In genomic region chr5:149575131-149575530, GRCh38 we compare ENCODE assay signal across 29 cellular contexts.
"Had no signal": no experiment of that assay in that cellular context is flagged by ENCODE, and none has a peak within 500 bp of the region (broad histone marks: within the 10 kb centered on the region; RNA-seq: fewer than 3 reads in every experiment).

No MANE protein-coding gene starts in this region.

- H3K27ac Mint-ChIP-seq: natural killer cell; nephron progenitor cell; neural progenitor cell; progenitor cell of endocrine pancreas; stimulated activated memory B cell treated with anti-CD40 and anti-IgM and Interleukin-4, amounts not matched to agents 10 μg/mL and 1 μg/mL and 100 μg/mL, for 72 hours had no signal

- H2AFZ ChIP-seq: neural progenitor cell had no signal

- H3K27me3 ChIP-seq: left lung, right atrium auricular region, right lobe of liver, testis, thyroid gland, transverse colon, upper lobe of left lung, vagina had no signal

- H3K9me3 Mint-ChIP-seq: naive B cell; natural killer cell; nephron progenitor cell; neural progenitor cell; stimulated activated memory B cell treated with anti-CD40 and anti-IgM and Interleukin-4, amounts not matched to agents 10 μg/mL and 1 μg/mL and 100 μg/mL, for 72 hours; stimulated activated naive CD8-positive, alpha-beta T cell treated with anti-CD3 and anti-CD28 coated beads, Interleukin-15, amount 100 ng/mL, for 72 hours had no signal

- H3K4me1 Mint-ChIP-seq: naive B cell; natural killer cell; nephron progenitor cell; neural progenitor cell; stimulated activated memory B cell treated with anti-CD40 and anti-IgM and Interleukin-4, amounts not matched to agents 10 μg/mL and 1 μg/mL and 100 μg/mL, for 72 hours had no signal

- H3K9ac ChIP-seq: neural progenitor cell had no signal

- ATAC-seq: left cardiac atrium; left lung; lower lobe of right lung; natural killer cell; right lobe of liver; stimulated activated memory B cell treated with anti-CD40 and anti-IgM and Interleukin-4, amounts not matched to agents 10 μg/mL and 1 μg/mL and 100 μg/mL, for 72 hours had no signal

- H3K4me1 ChIP-seq: left lung, lower lobe of right lung, right lobe of liver, thyroid gland, upper lobe of left lung, vagina had no signal

- H3K27ac ChIP-seq: left lung, lower lobe of right lung, neural progenitor cell, neutrophil, right atrium auricular region, right lobe of liver, testis, thyroid gland, transverse colon, upper lobe of left lung, vagina had no signal

- H3K4me3 Mint-ChIP-seq: naive B cell; natural killer cell; nephron progenitor cell; neural progenitor cell; stimulated activated memory B cell treated with anti-CD40 and anti-IgM and Interleukin-4, amounts not matched to agents 10 μg/mL and 1 μg/mL and 100 μg/mL, for 72 hours had no signal

- H3K36me3 ChIP-seq: left lung, lower lobe of right lung, neural progenitor cell, neutrophil, right atrium auricular region, right lobe of liver, thyroid gland, transverse colon, upper lobe of left lung, vagina had no signal

- H3K9me3 ChIP-seq: left lung, lower lobe of right lung, neutrophil, right atrium auricular region, right lobe of liver, testis, thyroid gland, transverse colon, upper lobe of left lung, vagina had no signal

- H3K4me2 ChIP-seq: neural progenitor cell, smooth muscle cell had no signal

- H3K27me3 Mint-ChIP-seq: stimulated activated memory B cell treated with anti-CD40 and anti-IgM and Interleukin-4, amounts not matched to agents 10 μg/mL and 1 μg/mL and 100 μg/mL, for 72 hours had no signal

- DNase-seq: hippocampal formation; kidney glomerular epithelial cell; left cardiac atrium; left lung; lower lobe of right lung; mammary epithelial cell; mesenchymal stem cell; naive B cell; natural killer cell; nephron progenitor cell; occipital lobe; right lobe of liver; stimulated activated CD4-positive, alpha-beta T cell treated with anti-CD3 and anti-CD28 coated beads, Interleukin-1b, Interleukin-23, amount 100 ng/mL, for 48 hours; stimulated activated CD4-positive, alpha-beta T cell treated with anti-CD3 and anti-CD28 coated beads, Interleukin-2, amount 100 ng/mL, for 48 hours; stimulated activated CD4-positive, alpha-beta T cell treated with anti-CD3 and anti-CD28 coated beads, Interleukin-4, amount 100 ng/mL, for 4 hours; stimulated activated CD8-positive, alpha-beta memory T cell treated with anti-CD3 and anti-CD28 coated beads, Interleukin-4, amount 100 ng/mL, for 48 hours; stimulated activated naive CD4-positive, alpha-beta T cell treated with Interleukin-2 at 50 U/mL for 16 hours; stimulated activated naive CD8-positive, alpha-beta T cell treated with anti-CD3 and anti-CD28 coated beads, Interleukin-15, amount 100 ng/mL, for 72 hours; testis; thyroid gland; transverse colon; upper lobe of left lung had no signal

- H3K36me3 Mint-ChIP-seq: naive B cell; natural killer cell; neural progenitor cell; stimulated activated memory B cell treated with anti-CD40 and anti-IgM and Interleukin-4, amounts not matched to agents 10 μg/mL and 1 μg/mL and 100 μg/mL, for 72 hours had no signal

- H3K4me3 ChIP-seq: left lung, lower lobe of right lung, neural progenitor cell, right atrium auricular region, right lobe of liver, smooth muscle cell, testis, thyroid gland, transverse colon, upper lobe of left lung, vagina had no signal
